Comparison of ENCODE assay signal across 10 cellular contexts in genomic region chr1:89605692-89606091, GRCh38. TPM values are rescaled to one million over a fixed set of nuclear protein-coding genes. Genes with fewer than 3 reads are reported as not detected.
DNase-seq lines count a peak whose midpoint lies in the region; ATAC-seq and TF ChIP-seq lines count a peak whose summit lies in the region.
"Had no signal": no experiment of that assay in that cellular context is flagged by ENCODE, and none has a peak within 500 bp of the region (broad histone marks: within the 10 kb centered on the region; RNA-seq: fewer than 3 reads in every experiment).

No MANE protein-coding gene starts in this region.

- H3K9ac ChIP-seq in IMR-90 (ENCODE audit: low read depth, low read length) (no peak overlapping the region), liver (ENCODE audit: low read depth in 1 of 2, low read length in 2 of 2) (no peak overlapping the region)

- intact Hi-C loops in IMR-90 (cut with micrococcal nuclease) = no loop called here

- TF ChIP-seq RAD21 in IMR-90 (IDR thresholded peaks at IDR 0.05; ENCODE audit: low read length) (no peak), liver (IDR thresholded peaks at IDR 0.05) (no peak)

- no peak overlapping the region for H3K27ac ChIP-seq in CD8-positive, alpha-beta memory T cell (ENCODE audit: low read depth, low read length)
- no peak overlapping the region for H3K27ac ChIP-seq in IMR-90 (ENCODE audit: insufficient read depth, low read length)
- no peak overlapping the region for H3K27ac ChIP-seq in liver (ENCODE audit: low read depth in 1 of 2, low read length in 2 of 2)

- no peak overlapping the region for H2BK15ac ChIP-seq in IMR-90 (ENCODE audit: low read depth, low read length)

- H3K79me1 ChIP-seq in IMR-90 (ENCODE audit: low read depth in 1 of 2, low read length in 2 of 2) = no peaks in the 10 kb centered on the region

- H2AK9ac ChIP-seq in IMR-90 (replicated peaks; ENCODE audit: low read depth, low read length, poor library complexity) = no peak overlapping the region

- H3K56ac ChIP-seq in IMR-90 (ENCODE audit: extremely low read depth, insufficient read depth, low read length) = no peak overlapping the region

- H3K4me3 ChIP-seq in CD8-positive, alpha-beta memory T cell (ENCODE audit: low read length) = no peak overlapping the region
- H3K4me3 ChIP-seq in IMR-90 (ENCODE audit: insufficient read depth, low read depth, low read length) = no peak overlapping the region
- H3K4me3 ChIP-seq in liver (ENCODE audit: low read depth in 1 of 3, low read length in 3 of 3) = no peak overlapping the region
- H3K4me3 ChIP-seq: heart right ventricle had no signal

- H3K27me3 ChIP-seq in CD8-positive, alpha-beta memory T cell (ENCODE audit: insufficient read depth, low read length, poor library complexity, severe bottlenecking) = no peaks in the 10 kb centered on the region
- H3K27me3 ChIP-seq in IMR-90 (ENCODE audit: control insufficient read depth, insufficient read depth, low read length) (no peaks in the 10 kb centered on the region), liver (ENCODE audit: control insufficient read depth in 4 of 4, insufficient read depth in 4 of 4, low read length in 3 of 4) (no peaks in the 10 kb centered on the region)
- H3K27me3 ChIP-seq: heart right ventricle had no signal

- no TSS peak for BruUV-seq in IMR-90 (replicated peaks; lab: Mats Ljungman, UMichigan)

- ATAC-seq in IMR-90 (ENCODE audit: low read depth) = peak; percentile 38; the same call in 1 of the 2 replicates
- no peak for ATAC-seq in activated naive CD8-positive, alpha-beta T cell treated with anti-CD3 and anti-CD28 coated beads, Interleukin-2, amount 50 U/mL, for 24 hours
- ATAC-seq in GM21447 (IDR thresholded peaks at IDR 0.05; ENCODE audit: unreplicated experiment) = no peak
- ATAC-seq in GM19452 (IDR thresholded peaks at IDR 0.05; ENCODE audit: unreplicated experiment) = no peak
- ATAC-seq: heart right ventricle had no signal

- peaks cover 0 to 3% of the 10 kb centered on the region in 2 donors for H3K27me3 Mint-ChIP-seq in CD8-positive, alpha-beta memory T cell
- H3K27me3 Mint-ChIP-seq in activated naive CD8-positive, alpha-beta T cell treated with anti-CD3 and anti-CD28 coated beads, Interleukin-2, amount 50 U/mL, for 24 hours = no peaks in the 10 kb centered on the region

- H3K4me1 Mint-ChIP-seq in CD8-positive, alpha-beta memory T cell = peaks cover 82 to 98% (median 94%) of the 10 kb centered on the region in 3 donors
- peaks cover 99% of the 10 kb centered on the region for H3K4me1 Mint-ChIP-seq in activated naive CD8-positive, alpha-beta T cell treated with anti-CD3 and anti-CD28 coated beads, Interleukin-2, amount 50 U/mL, for 24 hours

- H2AFZ ChIP-seq in IMR-90 (replicated peaks; ENCODE audit: low read length, poor library complexity) = no peak overlapping the region

- no peak overlapping the region for H3K4ac ChIP-seq in IMR-90 (ENCODE audit: low read depth, low read length)

- no peaks in the 10 kb centered on the region for H3K9me3 Mint-ChIP-seq in CD8-positive, alpha-beta memory T cell
- no peaks in the 10 kb centered on the region for H3K9me3 Mint-ChIP-seq in activated naive CD8-positive, alpha-beta T cell treated with anti-CD3 and anti-CD28 coated beads, Interleukin-2, amount 50 U/mL, for 24 hours

- no peak for TF ChIP-seq CTCF in IMR-90 (conservative IDR thresholded peaks at IDR 0.05; ENCODE audit: low read depth, low read length)
- TF ChIP-seq CTCF in liver (IDR thresholded peaks at IDR 0.05; ENCODE audit: low read depth, low read length, missing input control) = no peak

- no peaks in the 10 kb centered on the region for H3K36me3 ChIP-seq in CD8-positive, alpha-beta memory T cell (ENCODE audit: insufficient read depth, low read length)
- H3K36me3 ChIP-seq in IMR-90 (ENCODE audit: control insufficient read depth, insufficient read depth, low read length) = no peaks in the 10 kb centered on the region
- no peaks in the 10 kb centered on the region for H3K36me3 ChIP-seq in liver (ENCODE audit: control insufficient read depth in 4 of 4, insufficient read depth in 3 of 4, low read depth in 1 of 4, low read length in 3 of 4)
- H3K36me3 ChIP-seq: heart right ventricle had no signal

- no peak overlapping the region for H3K18ac ChIP-seq in IMR-90 (ENCODE audit: low read depth, low read length)

- H2BK5ac ChIP-seq in IMR-90 (ENCODE audit: low read depth, low read length, poor library complexity, severe bottlenecking) = no peak overlapping the region

- H4K91ac ChIP-seq in IMR-90 (ENCODE audit: insufficient read depth, low read depth, low read length) = no peak overlapping the region

- dilution Hi-C loops in IMR-90 (cut with HindIII; ENCODE audit: low sequenced_read_pairs, unreplicated experiment) = no loop called here

- H3K14ac ChIP-seq in IMR-90 (replicated peaks; ENCODE audit: low read depth, low read length) = no peak overlapping the region

- no peak overlapping the region for H2BK20ac ChIP-seq in IMR-90 (ENCODE audit: low read depth, low read length)

- in situ Hi-C loops in IMR-90 (cut with MboI; ENCODE audit: low sequenced_read_pairs) = loop anchor here (10.0 kb wide), 1 partner anchor 131 kb away; no protein-coding TSS in a partner anchor

- peaks cover 4% of the 10 kb centered on the region; the same call in 1 of the 2 replicates for H3K9me1 ChIP-seq in IMR-90 (ENCODE audit: insufficient read depth, low read length)

- POLR2A ChIA-PET in CD8-positive, alpha-beta memory T cell (lab: Charles Lee) = interaction anchor here (0.6 kb wide), 1 partner anchor 26 kb away, joined by 3 read pairs; no protein-coding TSS in a partner anchor
- POLR2A ChIA-PET in IMR-90 (lab: Charles Lee; ENCODE audit: unreplicated experiment) = no interaction called here

- no peak overlapping the region for H2BK120ac ChIP-seq in IMR-90 (ENCODE audit: low read depth, low read length)

- DNase-seq in CD8-positive, alpha-beta memory T cell = no peak
- DNase-seq in IMR-90 (peak; percentile 55), NCI-H2227 (lab: John Stamatoyannopoulos, UW; ENCODE audit: unreplicated experiment) (no peak), NCI-H510A (lab: John Stamatoyannopoulos, UW) (no peak)
- DNase-seq in activated naive CD8-positive, alpha-beta T cell treated with anti-CD3 and anti-CD28 coated beads, Interleukin-2, amount 50 U/mL, for 24 hours = peak; percentile 31
- DNase-seq: heart right ventricle, NCI-H146 had no signal

- TF ChIP-seq POLR2A in IMR-90 (IDR thresholded peaks at IDR 0.05; ENCODE audit: low read depth, low read length) = no peak

- no peak overlapping the region for H3K4me2 ChIP-seq in IMR-90 (ENCODE audit: low read depth, low read length)

- WGBS in IMR-90 (ENCODE audit: extremely low coverage in 2 of 2, insufficient read length in 1 of 2), 2 experiments = no CpG with 5 or more reads among the region's 2 CpGs
- 66% methylated on average over 2 of the region's 2 CpGs for WGBS in liver

- no peak overlapping the region for H4K5ac ChIP-seq in IMR-90 (ENCODE audit: low read depth, low read length)

- H3K27ac Mint-ChIP-seq in CD8-positive, alpha-beta memory T cell = peak overlapping the region; percentile 77 to 99 (median 97)
- H3K27ac Mint-ChIP-seq in activated naive CD8-positive, alpha-beta T cell treated with anti-CD3 and anti-CD28 coated beads, Interleukin-2, amount 50 U/mL, for 24 hours = peak overlapping the region; percentile 94

- H3K23ac ChIP-seq in IMR-90 (ENCODE audit: low read depth, low read length) = no peak overlapping the region

- no peak overlapping the region for H2AK5ac ChIP-seq in IMR-90 (ENCODE audit: low read depth, low read length)

- CTCF ChIA-PET in CD8-positive, alpha-beta memory T cell (lab: Charles Lee) = interaction anchor here (1.3 to 23.6 kb wide), 3 partner anchors 18 to 158 kb away, joined by 3 to 403 read pairs (median 37); partner anchors contain the start of gene LRRC8C
- CTCF ChIA-PET in IMR-90 (lab: Yijun Ruan, JAX) = interaction anchor here (1.9 kb wide), 1 partner anchor 17 kb away, joined by 5 read pairs; no protein-coding TSS in a partner anchor

- peak overlapping the region in 5 of 7 donors; percentile 10 to 90 (median 32) for H3K4me3 Mint-ChIP-seq in CD8-positive, alpha-beta memory T cell
- peak overlapping the region; percentile 83 for H3K4me3 Mint-ChIP-seq in activated naive CD8-positive, alpha-beta T cell treated with anti-CD3 and anti-CD28 coated beads, Interleukin-2, amount 50 U/mL, for 24 hours

- H4K20me1 ChIP-seq in IMR-90 (ENCODE audit: insufficient read depth, low read length) = no peaks in the 10 kb centered on the region

- H3K9me3 ChIP-seq in CD8-positive, alpha-beta memory T cell (ENCODE audit: low read length) = no peaks in the 10 kb centered on the region
- no peaks in the 10 kb centered on the region for H3K9me3 ChIP-seq in IMR-90 (ENCODE audit: control insufficient read depth, insufficient read depth, low read length)
- no peaks in the 10 kb centered on the region for H3K9me3 ChIP-seq in liver (ENCODE audit: control insufficient read depth in 4 of 4, low read length in 3 of 4)
- H3K9me3 ChIP-seq: heart right ventricle had no signal

- peaks cover 90% of the 10 kb centered on the region for H3K4me1 ChIP-seq in CD8-positive, alpha-beta memory T cell (ENCODE audit: insufficient read depth, low read length)
- peaks cover 3% of the 10 kb centered on the region for H3K4me1 ChIP-seq in IMR-90 (ENCODE audit: control insufficient read depth, insufficient read depth, low read length)
- no peaks in the 10 kb centered on the region for H3K4me1 ChIP-seq in liver (ENCODE audit: control insufficient read depth in 4 of 4, insufficient read depth in 4 of 4, low read length in 3 of 4)

- no peaks in the 10 kb centered on the region for H3K36me3 Mint-ChIP-seq in CD8-positive, alpha-beta memory T cell
- H3K36me3 Mint-ChIP-seq in activated naive CD8-positive, alpha-beta T cell treated with anti-CD3 and anti-CD28 coated beads, Interleukin-2, amount 50 U/mL, for 24 hours (ENCODE audit: low read depth) = peaks cover 3% of the 10 kb centered on the region

- no peak overlapping the region for H4K8ac ChIP-seq in IMR-90 (ENCODE audit: low read depth in 2 of 2, low read length in 2 of 2)

TF ChIP-seq in IMR-90, 13 proteins besides CTCF, POLR2A, EP300 and RAD21 (continues in another document):
- TF ChIP-seq NFE2L2 (IDR thresholded peaks at IDR 0.05; ENCODE audit: low read depth, low read length) (no peak), MXI1 (IDR thresholded peaks at IDR 0.05; ENCODE audit: borderline replicate concordance, low read depth, low read length) (no peak)

TF ChIP-seq in liver, 16 proteins besides CTCF, POLR2A, EP300 and RAD21:
- TF ChIP-seq GABPA (IDR thresholded peaks at IDR 0.05 in 1 of 2, conservative IDR thresholded peaks at IDR 0.05 in 1 of 2) = no peak
- TF ChIP-seq SP1 (IDR thresholded peaks at IDR 0.05) = no peak
- peak; percentile 59 for TF ChIP-seq NR2F2 (IDR thresholded peaks at IDR 0.05)

RNA-seq across cellular contexts. Expression of gene LRRC8C, which starts 27.2 kb away (rescaled TPM):
- 10 to 100 TPM; 61.4 to 63.5 TPM for total RNA-seq in CD8-positive, alpha-beta memory T cell
- polyA plus RNA-seq in CD8-positive, alpha-beta memory T cell = 19.7 TPM
- total RNA-seq in IMR-90 (2012; rRNA removed) (12.9 and 15.3 TPM in 2 replicates), liver (1 to 10 TPM; 2.0 to 3.5 TPM)
- polyA plus RNA-seq in IMR-90 (2012; rRNA removed) (6.5 TPM in 2 replicates), liver (under 1 TPM; 0.63 to 0.90 TPM)
- 2.1 and 2.3 TPM in 2 replicates for polyA plus RNA-seq in IMR-90 (2012; cell fraction: cytosol; rRNA removed)
- 1.2 and 3.8 TPM in 2 replicates for polyA plus RNA-seq in IMR-90 (2012; cell fraction: nucleus; rRNA removed; ENCODE audit: low replicate concordance)

Comparison
In these comparisons a context has a peak if more than half of its experiments do, and no peak if none do; other contexts are left out.
1. DNase-seq: peak in IMR-90 (single experiment) and activated naive CD8-positive, alpha-beta T cell treated with anti-CD3 and anti-CD28 coated beads, Interleukin-2, amount 50 U/mL, for 24 hours (single experiment); none in CD8-positive, alpha-beta memory T cell (0 of 5), NCI-H2227 (single experiment) and NCI-H510A (single experiment).